Comparison of ENCODE assay signal across 27 cellular contexts in genomic region chr3:87047857-87048256, GRCh38. TPM values are rescaled to one million over a fixed set of nuclear protein-coding genes. Genes with fewer than 3 reads are reported as not detected.
DNase-seq lines count a peak whose midpoint lies in the region; ATAC-seq, FAIRE-seq and TF ChIP-seq lines count a peak whose summit lies in the region.
"Had no signal": no experiment of that assay in that cellular context is flagged by ENCODE, and none has a peak within 500 bp of the region (broad histone marks: within the 10 kb centered on the region; RNA-seq: fewer than 3 reads in every experiment).

No MANE protein-coding gene starts in this region.

- H3K4me3 ChIP-seq in adipocyte (ENCODE audit: low read length): no peak overlapping the region
- H3K4me3 ChIP-seq: left ventricle myocardium inferior, SJSA1, vagina had no signal

- no peak for TF ChIP-seq CTCF in D721Med (IDR thresholded peaks at IDR 0.05; ENCODE audit: insufficient read depth, missing control alignments)
- no peak for TF ChIP-seq CTCF in foreskin keratinocyte (conservative IDR thresholded peaks at IDR 0.05)
- no peak for TF ChIP-seq CTCF in H9 (conservative IDR thresholded peaks at IDR 0.05)
- no peak for TF ChIP-seq CTCF in endothelial cell (IDR thresholded peaks at IDR 0.05; ENCODE audit: unreplicated experiment)

- whole genome bisulfite sequencing in H9 (ENCODE audit: extremely low coverage, insufficient read length, low lambda C conversion rate): no CpG with 5 or more reads among the region's 2 CpGs

- no peak overlapping the region for H3K4me2 ChIP-seq in H9 (ENCODE audit: insufficient read depth, insufficient read length, low read length)

- no peak overlapping the region for H4K8ac ChIP-seq in H9 (replicated peaks; ENCODE audit: insufficient read length, low read depth, low read length)

- H2BK5ac ChIP-seq in H9 (ENCODE audit: insufficient read length, low read length): no peak overlapping the region

- FAIRE-seq in D721Med (lab: Jason Lieb, UNC): peak; percentile 61
- FAIRE-seq: A204.1, endothelial cell of umbilical vein, islet of Langerhans had no signal

- H3K36me3 Mint-ChIP-seq in T-cell: no peaks in the 10 kb centered on the region
- no peaks in the 10 kb centered on the region for H3K36me3 Mint-ChIP-seq in H9 (ENCODE audit: insufficient read depth in 1 of 3, low read depth in 3 of 3)
- no peaks in the 10 kb centered on the region for H3K36me3 Mint-ChIP-seq in endothelial cell (ENCODE audit: low read depth, unreplicated experiment)
- H3K36me3 Mint-ChIP-seq: activated CD8-positive, alpha-beta memory T cell treated with anti-CD3 and anti-CD28 coated beads, Interleukin-2, amount 10 ng/mL, durations not matched to agents 7 days and 5 days; CD8-positive, alpha-beta memory T cell; mesothelial cell of epicardium; naive B cell had no signal

- no peak overlapping the region for H2BK12ac ChIP-seq in H9 (ENCODE audit: insufficient read length, low read depth, low read length)

- DNase-seq in D721Med (ENCODE audit: insufficient read length, low spot score): no peak
- DNase-seq in adipocyte (ENCODE audit: low read depth): peak; percentile 25
- DNase-seq in foreskin keratinocyte: no peak
- no peak for DNase-seq in T-cell
- no peak for DNase-seq in H9
- DNase-seq in endothelial cell (ENCODE audit: low spot score): no peak
- DNase-seq: activated CD4-positive, CD25-positive, alpha-beta regulatory T cell; activated CD8-positive, alpha-beta memory T cell treated with anti-CD3 and anti-CD28 coated beads, Interleukin-2, amount 10 ng/mL, durations not matched to agents 7 days and 5 days; activated naive CD4-positive, alpha-beta T cell; activated T-cell treated with anti-CD3 and anti-CD28 coated beads, Interleukin-2, amount 50 U/mL, for 72 hours; CD8-positive, alpha-beta memory T cell; left ventricle myocardium inferior; naive B cell; NCI-H1417; NCI-H2081; NCI-H345; stimulated activated naive CD8-positive, alpha-beta T cell treated with anti-CD3 and anti-CD28 coated beads, Interleukin-15, amount 100 ng/mL, for 72 hours; T-helper 1 cell had no signal

- no peak overlapping the region for H3K56ac ChIP-seq in H9 (ENCODE audit: insufficient read length, low read depth, low read length)

- H3K18ac ChIP-seq in H9 (ENCODE audit: insufficient read length, low read depth, low read length): no peak overlapping the region

- ATAC-seq in GM19351 (IDR thresholded peaks at IDR 0.05; ENCODE audit: unreplicated experiment) (peak; percentile 56), HG03095 (IDR thresholded peaks at IDR 0.05; ENCODE audit: unreplicated experiment) (peak; percentile 55), foreskin keratinocyte (no peak), T-cell (replicated peaks in 1 of 4) (no peak)
- ATAC-seq: activated CD8-positive, alpha-beta memory T cell treated with anti-CD3 and anti-CD28 coated beads, Interleukin-2, amount 10 ng/mL, durations not matched to agents 7 days and 5 days; stimulated activated naive CD8-positive, alpha-beta T cell treated with anti-CD3 and anti-CD28 coated beads, Interleukin-15, amount 100 ng/mL, for 72 hours had no signal

- H3K9ac ChIP-seq in adipocyte (ENCODE audit: low read length): no peak overlapping the region
- no peak overlapping the region for H3K9ac ChIP-seq in H9 (ENCODE audit: extremely low read depth, insufficient read length, low read length)

- H2AFZ ChIP-seq in H9 (ENCODE audit: low read length): no peak overlapping the region

- H2BK20ac ChIP-seq in H9 (ENCODE audit: low read depth, low read length, poor library complexity, severe bottlenecking): no peak overlapping the region

- CTCF ChIA-PET in T-cell (lab: Charles Lee): no interaction called here

- H3K27ac Mint-ChIP-seq in T-cell (no peak overlapping the region), H9 (no peak overlapping the region), endothelial cell (ENCODE audit: unreplicated experiment) (no peak overlapping the region)
- H3K27ac Mint-ChIP-seq: activated CD8-positive, alpha-beta memory T cell treated with anti-CD3 and anti-CD28 coated beads, Interleukin-2, amount 10 ng/mL, durations not matched to agents 7 days and 5 days; activated T-cell treated with anti-CD3 and anti-CD28 coated beads, Interleukin-2, amount 50 U/mL, for 72 hours; CD8-positive, alpha-beta memory T cell; mesothelial cell of epicardium; naive B cell; stimulated activated naive CD8-positive, alpha-beta T cell treated with anti-CD3 and anti-CD28 coated beads, Interleukin-15, amount 100 ng/mL, for 72 hours had no signal

- H3K27me3 ChIP-seq in adipocyte (replicated peaks; ENCODE audit: control insufficient read depth, insufficient read depth, low read length) (no peaks in the 10 kb centered on the region), foreskin keratinocyte (no peaks in the 10 kb centered on the region), H9 (ENCODE audit: insufficient read depth, low read length) (no peaks in the 10 kb centered on the region)
- H3K27me3 ChIP-seq: SJSA1, vagina had no signal

- no peaks in the 10 kb centered on the region for H3K79me1 ChIP-seq in H9 (ENCODE audit: insufficient read depth, low read depth, low read length, poor library complexity, severe bottlenecking)

- H2BK15ac ChIP-seq in H9 (ENCODE audit: low read depth, low read length): no peak overlapping the region

- no peak overlapping the region for H3T11ph ChIP-seq in H9 (ENCODE audit: low read length)

- no peak overlapping the region for H4K5ac ChIP-seq in H9 (ENCODE audit: insufficient read length, low read depth, low read length)

- H3K4me1 Mint-ChIP-seq in T-cell: no peaks in the 10 kb centered on the region
- H3K4me1 Mint-ChIP-seq in H9: no peaks in the 10 kb centered on the region
- H3K4me1 Mint-ChIP-seq in endothelial cell (ENCODE audit: unreplicated experiment): no peaks in the 10 kb centered on the region
- H3K4me1 Mint-ChIP-seq: activated CD8-positive, alpha-beta memory T cell treated with anti-CD3 and anti-CD28 coated beads, Interleukin-2, amount 10 ng/mL, durations not matched to agents 7 days and 5 days; CD8-positive, alpha-beta memory T cell; mesothelial cell of epicardium; naive B cell; stimulated activated naive CD8-positive, alpha-beta T cell treated with anti-CD3 and anti-CD28 coated beads, Interleukin-15, amount 100 ng/mL, for 72 hours had no signal

- H3K4me3 Mint-ChIP-seq in T-cell: no peak overlapping the region
- no peak overlapping the region for H3K4me3 Mint-ChIP-seq in H9
- H3K4me3 Mint-ChIP-seq in endothelial cell (ENCODE audit: unreplicated experiment): no peak overlapping the region
- H3K4me3 Mint-ChIP-seq: activated CD8-positive, alpha-beta memory T cell treated with anti-CD3 and anti-CD28 coated beads, Interleukin-2, amount 10 ng/mL, durations not matched to agents 7 days and 5 days; activated T-cell treated with anti-CD3 and anti-CD28 coated beads, Interleukin-2, amount 50 U/mL, for 72 hours; CD8-positive, alpha-beta memory T cell; mesothelial cell of epicardium; naive B cell; stimulated activated naive CD8-positive, alpha-beta T cell treated with anti-CD3 and anti-CD28 coated beads, Interleukin-15, amount 100 ng/mL, for 72 hours had no signal

- H3K23ac ChIP-seq in H9 (ENCODE audit: insufficient read length, low read depth, low read length): no peak overlapping the region

- no peak overlapping the region for H4K91ac ChIP-seq in H9 (ENCODE audit: insufficient read length, low read depth, low read length)

- no peak overlapping the region for H3K4ac ChIP-seq in H9 (ENCODE audit: low read depth, low read length)

- peaks cover 0 to 5% (median 0%) of the 10 kb centered on the region in 3 donors for H3K9me3 Mint-ChIP-seq in T-cell
- 0 out of 5 replicates have a peak, but pooled peaks cover 0 to 5% of the 10 kb centered on the region in 2 experiments for H3K9me3 Mint-ChIP-seq in H9
- H3K9me3 Mint-ChIP-seq in endothelial cell (ENCODE audit: unreplicated experiment): no peaks in the 10 kb centered on the region
- H3K9me3 Mint-ChIP-seq: CD8-positive, alpha-beta memory T cell; mesothelial cell of epicardium; stimulated activated naive CD8-positive, alpha-beta T cell treated with anti-CD3 and anti-CD28 coated beads, Interleukin-15, amount 100 ng/mL, for 72 hours had no signal

- H3K14ac ChIP-seq in H9 (ENCODE audit: insufficient read depth, low read length): no peak overlapping the region

- H3K9me3 ChIP-seq in adipocyte (ENCODE audit: control insufficient read depth, low read length): no peaks in the 10 kb centered on the region
- H3K9me3 ChIP-seq in H9 (ENCODE audit: control insufficient read depth, low read depth, low read length): no peaks in the 10 kb centered on the region
- H3K9me3 ChIP-seq: left ventricle myocardium inferior, SJSA1, vagina had no signal

- H3K23me2 ChIP-seq in H9 (ENCODE audit: insufficient read length, low read depth, low read length, poor library complexity, severe bottlenecking): no peaks in the 10 kb centered on the region

- no peaks in the 10 kb centered on the region for H3K36me3 ChIP-seq in adipocyte (ENCODE audit: control insufficient read depth, insufficient read depth, low read length, severe bottlenecking)
- H3K36me3 ChIP-seq: left ventricle myocardium inferior, SJSA1, vagina had no signal

- no peaks in the 10 kb centered on the region for H3K27me3 Mint-ChIP-seq in T-cell
- peaks cover 9% of the 10 kb centered on the region for H3K27me3 Mint-ChIP-seq in H9 (ENCODE audit: low read depth)
- no peaks in the 10 kb centered on the region for H3K27me3 Mint-ChIP-seq in endothelial cell (ENCODE audit: unreplicated experiment)
- H3K27me3 Mint-ChIP-seq: activated CD8-positive, alpha-beta memory T cell treated with anti-CD3 and anti-CD28 coated beads, Interleukin-2, amount 10 ng/mL, durations not matched to agents 7 days and 5 days; CD8-positive, alpha-beta memory T cell; naive B cell; stimulated activated naive CD8-positive, alpha-beta T cell treated with anti-CD3 and anti-CD28 coated beads, Interleukin-15, amount 100 ng/mL, for 72 hours had no signal

- POLR2A ChIA-PET in T-cell (lab: Charles Lee): no interaction called here

- H3K4me1 ChIP-seq in adipocyte (ENCODE audit: control insufficient read depth, insufficient read depth, low read length) (peaks cover 6% of the 10 kb centered on the region), foreskin keratinocyte (no peaks in the 10 kb centered on the region), H9 (ENCODE audit: insufficient read depth, low read length) (no peaks in the 10 kb centered on the region)
- H3K4me1 ChIP-seq: left ventricle myocardium inferior, SJSA1, vagina had no signal

- no peaks in the 10 kb centered on the region for H3K79me2 ChIP-seq in H9 (ENCODE audit: insufficient read depth, low read length)

- H4K20me1 ChIP-seq in H9 (ENCODE audit: control insufficient read depth, insufficient read depth, insufficient read length): no peaks in the 10 kb centered on the region

- no peak overlapping the region for H2AK5ac ChIP-seq in H9 (ENCODE audit: insufficient read length, low read length)

- no peak overlapping the region for H3K27ac ChIP-seq in foreskin keratinocyte
- no peak overlapping the region for H3K27ac ChIP-seq in H9 (ENCODE audit: insufficient read length, low read depth, low read length)
- H3K27ac ChIP-seq: left ventricle myocardium inferior, SJSA1, vagina had no signal

- H2BK120ac ChIP-seq in H9 (ENCODE audit: low read depth, low read length, poor library complexity, severe bottlenecking): no peak overlapping the region

RNA-seq across cellular contexts. Expression of gene VGLL3, which starts 56.9 kb away (rescaled TPM):
- total RNA-seq in foreskin keratinocyte (1.3 and 1.8 TPM in 2 replicates), T-cell (under 1 TPM in 3 of 5 donors, not detected in 2; 0.03 to 0.20 (median 0.03) TPM), H9 (2021) (19.5 and 19.7 TPM in 2 replicates), endothelial cell (ENCODE audit: unreplicated experiment) (0.36 TPM)
- polyA plus RNA-seq in foreskin keratinocyte: 0.11 and 0.18 TPM in 2 replicates
- total RNA-seq: activated CD8-positive, alpha-beta memory T cell treated with anti-CD3 and anti-CD28 coated beads, Interleukin-2, amount 10 ng/mL, durations not matched to agents 7 days and 5 days; activated T-cell treated with anti-CD3 and anti-CD28 coated beads, Interleukin-2, amount 50 U/mL, for 72 hours; CD8-positive, alpha-beta memory T cell; dermis microvascular lymphatic vessel endothelial cell had no signal
- polyA plus RNA-seq: CD8-positive, alpha-beta memory T cell had no signal

Comparison
In these comparisons a context has a peak if more than half of its experiments do, and no peak if none do; other contexts are left out.
1. ATAC-seq: peak in GM19351 (single experiment) and HG03095 (single experiment); none in foreskin keratinocyte (single experiment) and T-cell (0 of 4).